26 cellular contexts compared by ENCODE assay signal in the genomic region with DNA sequence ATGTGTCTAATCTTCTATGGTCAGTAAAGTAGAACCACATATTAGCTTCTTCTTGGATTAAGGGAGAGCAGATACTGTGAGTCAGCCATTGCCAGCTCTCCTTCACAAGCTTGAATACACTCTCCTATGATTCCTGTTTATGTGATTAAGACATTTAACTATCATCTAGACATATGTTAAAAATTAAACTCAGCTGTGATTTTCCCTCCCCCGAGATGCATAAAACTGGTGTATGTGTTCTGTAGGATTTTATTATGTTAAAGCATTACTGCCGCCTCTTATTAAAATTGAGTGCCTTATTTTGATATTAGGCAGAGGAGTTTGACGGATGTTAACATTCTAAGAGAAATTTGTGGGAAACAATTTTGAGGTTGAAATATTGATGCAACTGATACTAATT.
DNase-seq lines count a peak whose midpoint lies in the region; ATAC-seq and TF ChIP-seq lines count a peak whose summit lies in the region.
"Had no signal": no experiment of that assay in that cellular context is flagged by ENCODE, and none has a peak within 500 bp of the region (broad histone marks: within the 10 kb centered on the region; RNA-seq: fewer than 3 reads in every experiment).

No MANE protein-coding gene starts in this region.

- H3K4me2 ChIP-seq in PC-9, result peak overlapping the region; percentile 54
- H3K4me2 ChIP-seq: BLaER1 had no signal

- TF ChIP-seq CTCF in PC-9 (conservative IDR thresholded peaks at IDR 0.05), result no peak
- TF ChIP-seq CTCF in epithelial cell of esophagus (IDR thresholded peaks at IDR 0.05; ENCODE audit: insufficient read depth, low read depth, low read length, missing control alignments), result no peak

- H2AFZ ChIP-seq in PC-9, result peak overlapping the region; percentile 39; the same call in 1 of the 2 replicates

- 0 out of 2 replicates have a peak, but pooled peaks cover 3% of the 10 kb centered on the region for H3K36me3 ChIP-seq in PC-9 (ENCODE audit: low read depth)
- H3K36me3 ChIP-seq: BLaER1, esophagus squamous epithelium, ovary, thoracic aorta had no signal

- peaks cover 19% of the 10 kb centered on the region for H3K9me3 ChIP-seq in PC-9 (ENCODE audit: insufficient read depth, low read depth)
- H3K9me3 ChIP-seq: BLaER1, esophagus squamous epithelium, ovary, thoracic aorta had no signal

- peaks cover 17% of the 10 kb centered on the region for H3F3A ChIP-seq in PC-9 (ENCODE audit: insufficient read depth, low read depth)

- intact Hi-C loops in PC-9 (cut with micrococcal nuclease; ENCODE audit: unreplicated experiment) (loop anchor here (5.0 kb wide), 1 partner anchor 66 kb away; no protein-coding TSS in a partner anchor), left ventricle myocardium superior (cut with micrococcal nuclease) (no loop called here)

- H4K20me1 ChIP-seq in PC-9 (ENCODE audit: insufficient read depth), result no peaks in the 10 kb centered on the region
- H4K20me1 ChIP-seq: BLaER1 had no signal

- no peaks in the 10 kb centered on the region for H3K27me3 ChIP-seq in PC-9 (ENCODE audit: insufficient read depth, low read depth)
- H3K27me3 ChIP-seq: BLaER1, esophagus squamous epithelium, ovary had no signal

- CTCF ChIA-PET in PC-9 (lab: Charles Lee), result no interaction called here

- no peaks in the 10 kb centered on the region for H3K9me2 ChIP-seq in PC-9 (ENCODE audit: insufficient read depth)

- H3K79me2 ChIP-seq in PC-9 (ENCODE audit: low read depth), result no peaks in the 10 kb centered on the region

- no TSS peak for BruUV-seq in PC-9 (replicated peaks; lab: Mats Ljungman, UMichigan)

- H3K4me3 ChIP-seq in PC-9 (no peak overlapping the region), epithelial cell of esophagus (ENCODE audit: low read length) (no peak overlapping the region)
- H3K4me3 ChIP-seq: BLaER1, esophagus squamous epithelium, GM12878, ovary, thoracic aorta had no signal

- DNase-seq in ELR (ENCODE audit: low read depth) (peak; percentile 32), PC-9 (no peak), epithelial cell of esophagus (ENCODE audit: low read depth) (peak; percentile 54), kidney tubule cell (ENCODE audit: low spot score) (peak; percentile 69), activated gamma-delta T cell treated with Interleukin-2 at 50 U/mL for 16 hours (no peak), left ventricle myocardium superior (no peak)
- DNase-seq: activated CD4-positive, alpha-beta T cell treated with anti-CD3 and anti-CD28 coated beads for 48 hours; activated effector memory CD4-positive, alpha-beta T cell treated with anti-CD3 and anti-CD28 coated beads, Interleukin-2, amount 50 U/mL, for 16 hours; anterior cingulate cortex; esophagus squamous epithelium; H7; hippocampal formation; islet precursor cell; mesenchymal stem cell; MM.1S; natural killer cell; NCI-H187; NCI-H2227 treated with DMSO at 0.1 percent for 48 hours; ovary had no signal

- no peak for ATAC-seq in HG02938 (IDR thresholded peaks at IDR 0.05; ENCODE audit: unreplicated experiment)
- no peak for ATAC-seq in left ventricle myocardium superior
- ATAC-seq: GM12878; natural killer cell; Panc1; sciatic nerve; stimulated activated effector memory CD8-positive, alpha-beta T cell treated with anti-CD3 and anti-CD28 coated beads, Interleukin-12 subunit alpha, Interleukin-12 subunit beta, amount 100 ng/mL, for 72 hours had no signal

- peaks cover 58% of the 10 kb centered on the region for H3K4me1 ChIP-seq in PC-9 (replicated peaks; ENCODE audit: insufficient read depth)
- H3K4me1 ChIP-seq: BLaER1, esophagus squamous epithelium had no signal

- POLR2A ChIA-PET in PC-9 (lab: Charles Lee; ENCODE audit: unreplicated experiment), result no interaction called here

- peak overlapping the region; percentile 92 for H3K27ac ChIP-seq in PC-9
- H3K27ac ChIP-seq: BLaER1, esophagus squamous epithelium, ovary, thoracic aorta had no signal

Comparison
In these comparisons a context has a peak if more than half of its experiments do, and no peak if none do; other contexts are left out.
1. DNase-seq: peak in ELR (single experiment), epithelial cell of esophagus (single experiment) and kidney tubule cell (single experiment); none in PC-9 (0 of 2), activated gamma-delta T cell treated with Interleukin-2 at 50 U/mL for 16 hours (single experiment) and left ventricle myocardium superior (single experiment).